ENCODE assay signal across 9 cellular contexts in genomic region chr13:98998831-98999634, GRCh38. TPM values are rescaled to one million over a fixed set of nuclear protein-coding genes. Genes with fewer than 3 reads are reported as not detected.
DNase-seq lines count a peak whose midpoint lies in the region; ATAC-seq and TF ChIP-seq lines count a peak whose summit lies in the region.
"Had no signal": no experiment of that assay in that cellular context is flagged by ENCODE, and none has a peak within 500 bp of the region (broad histone marks: within the 10 kb centered on the region; RNA-seq: fewer than 3 reads in every experiment).

No MANE protein-coding gene starts in this region.

- H2BK5ac ChIP-seq in H9 (ENCODE audit: insufficient read length, low read length), result no peak overlapping the region

- no peak overlapping the region for H3K14ac ChIP-seq in H9 (ENCODE audit: insufficient read depth, low read length)

- H4K20me1 ChIP-seq in H9 (ENCODE audit: control insufficient read depth, insufficient read depth, insufficient read length), result no peaks in the 10 kb centered on the region

- H3K79me1 ChIP-seq in H9 (ENCODE audit: insufficient read depth, low read depth, low read length, poor library complexity, severe bottlenecking), result no peaks in the 10 kb centered on the region

- no peak overlapping the region for H3K23ac ChIP-seq in H9 (ENCODE audit: insufficient read length, low read depth, low read length)

- no peak overlapping the region for H4K5ac ChIP-seq in H9 (ENCODE audit: insufficient read length, low read depth, low read length)

- no peak overlapping the region for H3K4ac ChIP-seq in H9 (ENCODE audit: low read depth, low read length)

- H3K9ac ChIP-seq in H9 (ENCODE audit: extremely low read depth, insufficient read length, low read length), result no peak overlapping the region

- H3K36me3 Mint-ChIP-seq in T-helper 17 cell (ENCODE audit: low read depth), result peaks cover 2% of the 10 kb centered on the region
- H3K36me3 Mint-ChIP-seq in H9 (ENCODE audit: insufficient read depth in 1 of 3, low read depth in 3 of 3), result no peaks in the 10 kb centered on the region

- no peak overlapping the region for H2BK15ac ChIP-seq in H9 (ENCODE audit: low read depth, low read length)

- TF ChIP-seq POLR2A in esophagus muscularis mucosa (IDR thresholded peaks at IDR 0.05; ENCODE audit: low read depth), result no peak
- TF ChIP-seq POLR2A in transverse colon (IDR thresholded peaks at IDR 0.05), result no peak

- no peak for TF ChIP-seq EP300 in esophagus muscularis mucosa (IDR thresholded peaks at IDR 0.05)
- TF ChIP-seq EP300 in transverse colon (IDR thresholded peaks at IDR 0.05; ENCODE audit: low read depth), result no peak

- no peaks in the 10 kb centered on the region for H3K79me2 ChIP-seq in H9 (ENCODE audit: insufficient read depth, low read length)

- H3K27me3 ChIP-seq in esophagus muscularis mucosa, result no peaks in the 10 kb centered on the region
- no peaks in the 10 kb centered on the region for H3K27me3 ChIP-seq in transverse colon
- H3K27me3 ChIP-seq in H9 (ENCODE audit: insufficient read depth, low read length), result no peaks in the 10 kb centered on the region

- H2BK12ac ChIP-seq in H9 (ENCODE audit: insufficient read length, low read depth, low read length), result no peak overlapping the region

- H2AFZ ChIP-seq in H9 (ENCODE audit: low read length), result no peak overlapping the region

- 46% methylated on average over 8 of the region's 8 CpGs for WGBS in esophagus muscularis mucosa
- 34 to 59% methylated on average over 2 to 8 of the region's 8 CpGs for WGBS in transverse colon (ENCODE audit: low coverage in 1 of 2), 2 donors
- no CpG with 5 or more reads among the region's 8 CpGs for WGBS in H9 (ENCODE audit: extremely low coverage, insufficient read length, low lambda C conversion rate)

- no peaks in the 10 kb centered on the region for H3K23me2 ChIP-seq in H9 (ENCODE audit: insufficient read length, low read depth, low read length, poor library complexity, severe bottlenecking)

- H3K4me3 ChIP-seq in esophagus muscularis mucosa (no peak overlapping the region), transverse colon (no peak overlapping the region)

- peak overlapping the region; percentile 13 to 58 (median 40) for H3K27ac ChIP-seq in esophagus muscularis mucosa (replicated peaks in 1 of 4)
- peak overlapping the region in 1 of 4 donors; percentile 22 for H3K27ac ChIP-seq in transverse colon
- H3K27ac ChIP-seq in H9 (ENCODE audit: insufficient read length, low read depth, low read length), result no peak overlapping the region

- H2BK120ac ChIP-seq in H9 (ENCODE audit: low read depth, low read length, poor library complexity, severe bottlenecking), result no peak overlapping the region

- peaks cover 73% of the 10 kb centered on the region for H3K4me1 Mint-ChIP-seq in T-helper 17 cell
- H3K4me1 Mint-ChIP-seq in H9, result peaks cover 35 to 48% of the 10 kb centered on the region in 2 experiments

- H2AK5ac ChIP-seq in H9 (ENCODE audit: insufficient read length, low read length), result no peak overlapping the region

- no peaks in the 10 kb centered on the region for H3K36me3 ChIP-seq in esophagus muscularis mucosa
- H3K36me3 ChIP-seq in transverse colon, result no peaks in the 10 kb centered on the region

- H4K8ac ChIP-seq in H9 (replicated peaks; ENCODE audit: insufficient read length, low read depth, low read length), result no peak overlapping the region

- H3K4me2 ChIP-seq in H9 (ENCODE audit: insufficient read depth, insufficient read length, low read length), result no peak overlapping the region

- DNase-seq in T-helper 17 cell (no peak), esophagus muscularis mucosa (ENCODE audit: extremely low spot score) (no peak), transverse colon (no peak), NCI-H128 (lab: John Stamatoyannopoulos, UW; ENCODE audit: unreplicated experiment) (no peak), H9 (no peak)
- peak; percentile 26 for DNase-seq in stimulated activated CD4-positive, alpha-beta T cell treated with anti-CD3 and anti-CD28 coated beads, Interleukin-4, amount 100 ng/mL, for 24 hours

- H3K56ac ChIP-seq in H9 (ENCODE audit: insufficient read length, low read depth, low read length), result no peak overlapping the region

- in situ Hi-C loops in transverse colon (cut with MboI; ENCODE audit: low pct_ligation_motif_present in 1 of 4, low pct_unique_long_range_greater_than_20kb in 1 of 4, low sequenced_read_pairs in 3 of 4), result no loop called here

- H3T11ph ChIP-seq in H9 (ENCODE audit: low read length), result no peak overlapping the region

- H3K27me3 Mint-ChIP-seq in T-helper 17 cell (no peaks in the 10 kb centered on the region), H9 (ENCODE audit: low read depth) (peaks cover 1% of the 10 kb centered on the region; the same call in 1 of the 2 replicates)

- peak overlapping the region; percentile 92 for H3K27ac Mint-ChIP-seq in T-helper 17 cell
- no peak overlapping the region for H3K27ac Mint-ChIP-seq in H9
- H3K27ac Mint-ChIP-seq: dendritic cell treated with granulocyte-macrophage colony-stimulating factor and Interleukin-4, amounts not matched to agents 40 ng/mL and 50 ng/mL, for 4 days had no signal

- H4K91ac ChIP-seq in H9 (ENCODE audit: insufficient read length, low read depth, low read length), result no peak overlapping the region

- no peaks in the 10 kb centered on the region for H3K9me3 Mint-ChIP-seq in H9
- H3K9me3 Mint-ChIP-seq: dendritic cell treated with granulocyte-macrophage colony-stimulating factor and Interleukin-4, amounts not matched to agents 40 ng/mL and 50 ng/mL, for 4 days had no signal

- ATAC-seq in GM21360 (IDR thresholded peaks at IDR 0.05; ENCODE audit: unreplicated experiment) (peak; percentile 63), T-helper 17 cell (peak; percentile 77), HG03520 (IDR thresholded peaks at IDR 0.05; ENCODE audit: unreplicated experiment) (no peak)

- no peak overlapping the region for H3K18ac ChIP-seq in H9 (ENCODE audit: insufficient read length, low read depth, low read length)

- TF ChIP-seq CTCF in esophagus muscularis mucosa (IDR thresholded peaks at IDR 0.05) (no peak), transverse colon (IDR thresholded peaks at IDR 0.05) (no peak), H9 (conservative IDR thresholded peaks at IDR 0.05) (no peak)

- intact Hi-C loops in esophagus muscularis mucosa (cut with DNase I), result no loop called here
- intact Hi-C loops in transverse colon (cut with DNase I; ENCODE audit: low total_unique reads), result no loop called here

- no peak overlapping the region for H2BK20ac ChIP-seq in H9 (ENCODE audit: low read depth, low read length, poor library complexity, severe bottlenecking)

- H3K9me3 ChIP-seq in T-helper 17 cell (ENCODE audit: control insufficient read depth, low read length, poor library complexity, severe bottlenecking) (no peaks in the 10 kb centered on the region), esophagus muscularis mucosa (no peaks in the 10 kb centered on the region), transverse colon (no peaks in the 10 kb centered on the region), H9 (ENCODE audit: control insufficient read depth, low read depth, low read length) (no peaks in the 10 kb centered on the region)

- H3K4me3 Mint-ChIP-seq in T-helper 17 cell (peak overlapping the region; percentile 69), H9 (no peak overlapping the region)
- H3K4me3 Mint-ChIP-seq: dendritic cell treated with granulocyte-macrophage colony-stimulating factor and Interleukin-4, amounts not matched to agents 40 ng/mL and 50 ng/mL, for 4 days had no signal

- H3K4me1 ChIP-seq in esophagus muscularis mucosa (peaks cover 39 to 75% (median 68%) of the 10 kb centered on the region in 4 donors), transverse colon (peaks cover 0 to 30% (median 6%) of the 10 kb centered on the region in 4 donors), H9 (ENCODE audit: insufficient read depth, low read length) (peaks cover 7% of the 10 kb centered on the region; the same call in 1 of the 2 replicates)

RNA-seq across cellular contexts. Expression of gene DOCK9, which starts 21.2 kb away (rescaled TPM):
- total RNA-seq in T-helper 17 cell, result 100 to 1,000 TPM in 1 of 2 donors, 10 to 100 TPM in 1; 95.2 to 119 TPM
- total RNA-seq in esophagus muscularis mucosa, result 100 to 1,000 TPM; 127 to 191 (median 154) TPM
- total RNA-seq in transverse colon, result 100 to 1,000 TPM in 1 of 4 donors, 10 to 100 TPM in 3; 44.5 to 120 (median 71.4) TPM
- 19.0 and 23.0 TPM in 2 replicates for total RNA-seq in H9 (2021)
